In genomic region chr1:234756857-234757256, GRCh38 we compare ENCODE assay signal across 23 cellular contexts.
"Had no signal": no experiment of that assay in that cellular context is flagged by ENCODE, and none has a peak within 500 bp of the region (broad histone marks: within the 10 kb centered on the region; RNA-seq: fewer than 3 reads in every experiment).

No MANE protein-coding gene starts in this region.

- H3K4me3 Mint-ChIP-seq: activated naive CD8-positive, alpha-beta T cell treated with anti-CD3 and anti-CD28 coated beads, Interleukin-2, amount 50 U/mL, for 24 hours; activated T-cell treated with anti-CD3 and anti-CD28 coated beads, Interleukin-2, amount 50 U/mL, for 4 hours; dendritic cell treated with granulocyte-macrophage colony-stimulating factor and Interleukin-4, amounts not matched to agents 40 ng/mL and 50 ng/mL, for 4 days; stimulated activated naive CD8-positive, alpha-beta T cell treated with anti-CD3 and anti-CD28 coated beads, Interleukin-15, Interleukin-2, amounts not matched to agents 100 ng/mL and 50 ng/mL, for 24 hours had no signal

- H3K4me1 ChIP-seq: parathyroid adenoma had no signal

- H3K27me3 ChIP-seq: body of pancreas, heart right ventricle, tibial artery had no signal

- H3K27ac Mint-ChIP-seq: activated naive CD8-positive, alpha-beta T cell treated with anti-CD3 and anti-CD28 coated beads, Interleukin-2, amount 50 U/mL, for 24 hours; activated T-helper 2 cell treated with anti-CD3 and anti-CD28 coated beads, Interferon-gamma antibody, Interleukin-2, Interleukin-4, amounts not matched to agents 10 μg/mL and 5 μg/mL and 100 μg/mL, durations not matched to agents 14 hours and 24 hours and 36 hours; dendritic cell treated with granulocyte-macrophage colony-stimulating factor and Interleukin-4, amounts not matched to agents 40 ng/mL and 50 ng/mL, for 4 days; stimulated activated naive CD8-positive, alpha-beta T cell treated with anti-CD3 and anti-CD28 coated beads, Interleukin-15, Interleukin-2, amounts not matched to agents 100 ng/mL and 50 ng/mL, for 24 hours had no signal

- H3K27me3 Mint-ChIP-seq: dendritic cell treated with granulocyte-macrophage colony-stimulating factor and Interleukin-4, amounts not matched to agents 40 ng/mL and 50 ng/mL, for 4 days had no signal

- H3K9me3 ChIP-seq: body of pancreas, heart right ventricle, tibial artery had no signal

- H3K9ac ChIP-seq: parathyroid adenoma had no signal

- H3K27ac ChIP-seq: body of pancreas, heart right ventricle, parathyroid adenoma, tibial artery, VCaP had no signal

- H3K4me3 ChIP-seq: body of pancreas, heart right ventricle, tibial artery had no signal

- ATAC-seq: activated naive CD8-positive, alpha-beta T cell treated with anti-CD3 and anti-CD28 coated beads, Interleukin-2, amount 50 U/mL, for 24 hours; activated T-cell treated with anti-CD3 and anti-CD28 coated beads, Interleukin-2, amount 50 U/mL, for 4 hours; body of pancreas; heart right ventricle; left cardiac atrium; right cardiac atrium had no signal

- H3K36me3 ChIP-seq: heart right ventricle, tibial artery had no signal

- H3K9me3 Mint-ChIP-seq: activated naive CD8-positive, alpha-beta T cell treated with anti-CD3 and anti-CD28 coated beads, Interleukin-2, amount 50 U/mL, for 24 hours; activated T-cell treated with anti-CD3 and anti-CD28 coated beads, Interleukin-2, amount 50 U/mL, for 4 hours; activated T-helper 2 cell treated with anti-CD3 and anti-CD28 coated beads, Interferon-gamma antibody, Interleukin-2, Interleukin-4, amounts not matched to agents 10 μg/mL and 5 μg/mL and 100 μg/mL, durations not matched to agents 14 hours and 24 hours and 36 hours; stimulated activated naive CD8-positive, alpha-beta T cell treated with anti-CD3 and anti-CD28 coated beads, Interleukin-15, Interleukin-2, amounts not matched to agents 100 ng/mL and 50 ng/mL, for 24 hours had no signal

- H2AFZ ChIP-seq: parathyroid adenoma had no signal

- DNase-seq: activated CD4-positive, alpha-beta T cell treated with anti-CD3 and anti-CD28 coated beads for 1 hour; activated CD4-positive, alpha-beta T cell treated with anti-CD3 and anti-CD28 coated beads, Interleukin-2, amount 50 U/mL, for 1 hour; activated CD8-positive, alpha-beta memory T cell treated with anti-CD3 and anti-CD28 coated beads for 24 hours; activated naive CD4-positive, alpha-beta T cell treated with Interleukin-2 at 50 U/mL for 16 hours; activated naive CD8-positive, alpha-beta T cell treated with anti-CD3 and anti-CD28 coated beads, Interleukin-2, amount 50 U/mL, for 24 hours; activated T-cell treated with anti-CD3 and anti-CD28 coated beads, Interleukin-2, amount 50 U/mL, for 4 hours; body of pancreas; effector CD4-positive, alpha-beta T cell; erythroblast; foreskin fibroblast; heart right ventricle; islet precursor cell; left cardiac atrium; nucleus accumbens; right cardiac atrium; stimulated activated CD4-positive, alpha-beta T cell treated with anti-CD3 and anti-CD28 coated beads, Interleukin-12 subunit alpha, Interleukin-12 subunit beta, amount 100 ng/mL, for 4 hours; substantia nigra had no signal
